1 cellular context compared by ENCODE assay signal in the genomic region with DNA sequence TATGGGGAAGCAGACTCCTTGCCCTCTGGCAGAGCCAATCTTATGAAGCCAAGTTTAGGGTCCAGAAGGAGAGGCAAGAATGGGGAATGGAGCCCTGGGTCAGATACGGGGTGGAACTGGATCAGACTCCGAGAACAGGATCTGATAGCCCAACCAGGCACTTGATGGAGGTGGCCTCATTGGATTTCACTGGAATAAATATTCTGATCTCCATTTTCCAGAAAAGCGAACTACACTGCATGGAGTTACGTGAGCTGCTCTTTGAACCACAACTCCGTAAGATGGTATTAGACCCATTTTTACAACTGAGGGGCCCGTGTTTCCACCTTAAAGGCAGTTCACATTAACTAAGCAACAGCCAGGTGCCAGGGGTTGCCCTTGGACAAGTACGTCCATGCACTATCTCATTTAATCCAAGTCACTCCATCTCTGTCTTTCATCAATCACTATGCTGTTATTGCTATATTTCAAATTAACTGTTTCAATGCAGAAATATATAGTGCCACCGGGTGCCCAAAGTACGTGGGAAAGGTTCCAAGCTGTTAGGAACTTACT.
TF ChIP-seq lines count a peak whose summit lies in the region.

No MANE protein-coding gene starts in this region.

TF ChIP-seq in H1, 55 proteins besides CTCF, POLR2A, EP300 and RAD21:
- TF ChIP-seq JUN (IDR thresholded peaks at IDR 0.05; ENCODE audit: low read depth, low read length) (no peak), POU5F1 (IDR thresholded peaks at IDR 0.05; ENCODE audit: low read depth, low read length) (no peak), POLR2AphosphoS5 (IDR thresholded peaks at IDR 0.05; ENCODE audit: low read depth, low read length) (no peak), SRF (IDR thresholded peaks at IDR 0.05; ENCODE audit: low read depth, low read length) (no peak), PHF8 (conservative IDR thresholded peaks at IDR 0.05; ENCODE audit: low read depth, low read length) (no peak)
TF ChIP-seq in H1: peak in this region for 0.
